11 cellular contexts compared by ENCODE assay signal in the genomic region with DNA sequence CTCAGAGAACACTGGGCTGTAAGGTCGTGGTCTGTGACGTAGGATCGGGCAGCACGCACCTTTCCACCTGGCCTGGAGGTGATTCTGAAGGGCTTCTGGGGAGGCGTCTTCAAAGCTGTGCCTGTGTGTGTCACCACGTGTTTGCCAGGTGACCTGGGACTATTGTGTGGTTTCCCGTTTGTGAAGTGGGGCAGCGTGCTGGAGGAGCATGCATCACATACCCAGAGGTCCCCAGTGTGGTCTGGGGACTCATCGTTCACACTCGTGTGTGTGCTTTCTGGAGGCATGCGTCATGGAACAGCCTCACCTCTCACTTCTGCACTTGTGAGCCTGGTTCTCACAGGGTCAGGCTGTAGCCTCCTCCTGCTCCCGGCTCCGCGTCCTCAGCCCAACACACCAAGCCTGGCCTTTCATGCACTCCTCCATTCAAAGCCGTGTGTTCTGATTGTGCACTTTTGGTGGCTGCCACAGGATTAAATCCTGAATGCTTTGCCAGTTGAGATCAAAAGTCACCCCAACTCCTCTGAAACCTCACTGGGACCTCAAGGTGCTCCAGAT.
"Had no signal": no experiment of that assay in that cellular context is flagged by ENCODE, and none has a peak within 500 bp of the region (broad histone marks: within the 10 kb centered on the region; RNA-seq: fewer than 3 reads in every experiment).

No MANE protein-coding gene starts in this region.

- ATAC-seq: sciatic nerve; stimulated activated memory B cell treated with anti-CD40 and anti-IgM and Interleukin-4, amounts not matched to agents 10 μg/mL and 1 μg/mL and 100 μg/mL, for 72 hours had no signal

- H3K27ac ChIP-seq: brain microvascular endothelial cell, transverse colon had no signal

- H3K4me3 ChIP-seq: transverse colon had no signal

- H3K27me3 ChIP-seq: brain microvascular endothelial cell, transverse colon had no signal

- H3K36me3 ChIP-seq: brain microvascular endothelial cell, transverse colon had no signal

- DNase-seq: activated gamma-delta T cell treated with Interleukin-2 at 50 U/mL for 16 hours; activated naive CD8-positive, alpha-beta T cell treated with anti-CD3 and anti-CD28 coated beads, Interleukin-2, amount 10 ng/mL, durations not matched to agents 7 days and 5 days; anterior cingulate cortex; brain microvascular endothelial cell; effector memory CD4-positive, alpha-beta T cell; foreskin melanocyte; substantia nigra; T-helper 2 cell; transverse colon had no signal
